Comparison of ENCODE assay signal across 1 cellular context in genomic region chr10:21993360-21994001, GRCh38.
TF ChIP-seq lines count a peak whose summit lies in the region.

No MANE protein-coding gene starts in this region.

TF ChIP-seq in GM23338, 12 proteins besides CTCF, POLR2A, EP300 and RAD21 (continued from another document):
- TF ChIP-seq ZNF462 (CRISPR knock-in tag; IDR thresholded peaks at IDR 0.05), result no peak
